14 cellular contexts compared by ENCODE assay signal in the genomic region with DNA sequence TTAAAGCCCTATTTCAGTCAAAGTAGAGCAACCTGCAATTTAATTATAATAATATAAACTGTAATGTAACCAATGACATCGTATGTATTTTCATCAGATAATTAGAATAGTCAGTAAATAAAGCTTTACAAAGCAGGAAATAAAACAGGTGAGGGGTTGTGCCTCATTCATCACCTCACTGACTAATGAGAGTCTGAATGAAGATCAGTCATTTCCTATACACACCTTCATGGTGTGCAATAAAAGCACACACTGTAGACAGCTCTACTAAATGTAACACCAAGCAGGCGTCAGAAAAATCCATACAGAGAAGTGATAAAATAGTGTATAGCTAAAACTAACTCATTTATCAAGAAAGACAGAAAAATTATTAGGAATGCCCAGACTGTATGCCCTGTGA.
DNase-seq lines count a peak whose midpoint lies in the region; ATAC-seq, FAIRE-seq and TF ChIP-seq lines count a peak whose summit lies in the region.
"Had no signal": no experiment of that assay in that cellular context is flagged by ENCODE, and none has a peak within 500 bp of the region (broad histone marks: within the 10 kb centered on the region; RNA-seq: fewer than 3 reads in every experiment).

No MANE protein-coding gene starts in this region.

- H3K9me2 ChIP-seq in SK-N-SH: no peaks in the 10 kb centered on the region

- DNase-seq in GM12892 (ENCODE audit: insufficient read length): no peak
- peak in 2 of 3 experiments; percentile 35 to 75 for DNase-seq in NCI-H1417 (lab: John Stamatoyannopoulos, UW)
- peak; percentile 57 for DNase-seq in NCI-H774 (lab: John Stamatoyannopoulos, UW)
- DNase-seq in pancreas: no peak
- DNase-seq in SK-N-SH: no peak
- DNase-seq in activated naive CD4-positive, alpha-beta T cell treated with Interleukin-2 at 50 U/mL for 16 hours: no peak
- DNase-seq: BE2C; CD4-positive, alpha-beta memory T cell; DMS79; HCEC 1CT; HFFc6 had no signal

- POLR2A ChIA-PET in SK-N-SH (lab: Yijun Ruan, JAX): no interaction called here

- CTCF ChIA-PET in SK-N-SH (lab: Yijun Ruan, JAX): no interaction called here

- intact Hi-C loops in pancreas (cut with DNase I): no loop called here

- H3K36me3 ChIP-seq in pancreas: no peaks in the 10 kb centered on the region
- H3K36me3 ChIP-seq in SK-N-SH (replicated peaks in 1 of 2; ENCODE audit: control insufficient read depth in 1 of 2, insufficient read depth in 2 of 2, low read length in 1 of 2): peaks cover 9 to 33% of the 10 kb centered on the region in 2 experiments

- H3K9me3 ChIP-seq in pancreas (no peaks in the 10 kb centered on the region), SK-N-SH (no peaks in the 10 kb centered on the region)
- H3K9me3 ChIP-seq: A549, BE2C had no signal

- no peak overlapping the region for H3K4me2 ChIP-seq in SK-N-SH
- H3K4me2 ChIP-seq: A549 had no signal

- no peak overlapping the region for H3K9ac ChIP-seq in SK-N-SH

- no peak for TF ChIP-seq RAD21 in SK-N-SH (IDR thresholded peaks at IDR 0.05; ENCODE audit: low read length)

- WGBS in pancreas, 2 donors: 55 to 73% methylated on average over 2 of the region's 2 CpGs
- 91% methylated on average over 2 of the region's 2 CpGs for WGBS in SK-N-SH (ENCODE audit: low lambda C conversion rate)

- H3K27me3 ChIP-seq in pancreas (no peaks in the 10 kb centered on the region), SK-N-SH (ENCODE audit: insufficient read depth) (no peaks in the 10 kb centered on the region)

- no peak overlapping the region for H3K27ac ChIP-seq in pancreas
- H3K27ac ChIP-seq in SK-N-SH (ENCODE audit: low read depth in 2 of 2, low read length in 1 of 2): no peak overlapping the region
- H3K27ac ChIP-seq: A549, C4-2B had no signal

- H3K4me3 ChIP-seq in pancreas: no peak overlapping the region
- no peak overlapping the region for H3K4me3 ChIP-seq in SK-N-SH (ENCODE audit: low read depth in 2 of 2, low read length in 1 of 2)
- H3K4me3 ChIP-seq: A549 had no signal

- no peak for ATAC-seq in pancreas
- ATAC-seq: A549 had no signal

- no peaks in the 10 kb centered on the region for H3F3A ChIP-seq in SK-N-SH (replicated peaks; ENCODE audit: insufficient read depth)

- H3K4me1 ChIP-seq in pancreas: peaks cover 0 to 10% (median 8%) of the 10 kb centered on the region in 3 donors
- H3K4me1 ChIP-seq in SK-N-SH (ENCODE audit: control insufficient read depth in 1 of 2, insufficient read depth in 2 of 2, low read depth in 1 of 2, low read length in 1 of 2): peaks cover 0 to 9% of the 10 kb centered on the region in 2 experiments; a peak in 2 of 4 replicates
- H3K4me1 ChIP-seq: A549 had no signal

- TF ChIP-seq POLR2A in GM12892 (IDR thresholded peaks at IDR 0.05; ENCODE audit: low read depth, low read length): no peak

- no peak for TF ChIP-seq EP300 in SK-N-SH (IDR thresholded peaks at IDR 0.05; ENCODE audit: borderline replicate concordance in 1 of 2, low read depth in 1 of 2, low read length in 1 of 2)

- no peak overlapping the region for H2AFZ ChIP-seq in SK-N-SH (ENCODE audit: low read depth)

- H3K79me2 ChIP-seq in SK-N-SH (ENCODE audit: insufficient read depth): no peaks in the 10 kb centered on the region

- TF ChIP-seq CTCF in pancreas (IDR thresholded peaks at IDR 0.05): no peak
- TF ChIP-seq CTCF in SK-N-SH (IDR thresholded peaks at IDR 0.05): no peak

- H4K20me1 ChIP-seq in SK-N-SH (ENCODE audit: insufficient read depth): no peaks in the 10 kb centered on the region

- FAIRE-seq in GM12892 (lab: Jason Lieb, UNC) (peak; percentile 5), pancreas (lab: Jason Lieb, UNC) (peak; percentile 13)
- FAIRE-seq: A549, HTR-8/SVneo had no signal

TF ChIP-seq in SK-N-SH, 30 proteins besides CTCF, POLR2A, EP300 and RAD21:
- TF ChIP-seq RXRA (IDR thresholded peaks at IDR 0.05; ENCODE audit: borderline replicate concordance, low read depth) (no peak), FOXM1 (IDR thresholded peaks at IDR 0.05; ENCODE audit: low read depth) (no peak), FOSL2 (IDR thresholded peaks at IDR 0.05; ENCODE audit: borderline replicate concordance, low read depth) (no peak), POLR2AphosphoS5 (IDR thresholded peaks at IDR 0.05; ENCODE audit: low read depth, low read length) (no peak), YY1 (IDR thresholded peaks at IDR 0.05; ENCODE audit: low read depth) (no peak), SIN3A (IDR thresholded peaks at IDR 0.05; ENCODE audit: borderline replicate concordance, low read depth, low read length) (no peak)
- TF ChIP-seq, protein P1, sequence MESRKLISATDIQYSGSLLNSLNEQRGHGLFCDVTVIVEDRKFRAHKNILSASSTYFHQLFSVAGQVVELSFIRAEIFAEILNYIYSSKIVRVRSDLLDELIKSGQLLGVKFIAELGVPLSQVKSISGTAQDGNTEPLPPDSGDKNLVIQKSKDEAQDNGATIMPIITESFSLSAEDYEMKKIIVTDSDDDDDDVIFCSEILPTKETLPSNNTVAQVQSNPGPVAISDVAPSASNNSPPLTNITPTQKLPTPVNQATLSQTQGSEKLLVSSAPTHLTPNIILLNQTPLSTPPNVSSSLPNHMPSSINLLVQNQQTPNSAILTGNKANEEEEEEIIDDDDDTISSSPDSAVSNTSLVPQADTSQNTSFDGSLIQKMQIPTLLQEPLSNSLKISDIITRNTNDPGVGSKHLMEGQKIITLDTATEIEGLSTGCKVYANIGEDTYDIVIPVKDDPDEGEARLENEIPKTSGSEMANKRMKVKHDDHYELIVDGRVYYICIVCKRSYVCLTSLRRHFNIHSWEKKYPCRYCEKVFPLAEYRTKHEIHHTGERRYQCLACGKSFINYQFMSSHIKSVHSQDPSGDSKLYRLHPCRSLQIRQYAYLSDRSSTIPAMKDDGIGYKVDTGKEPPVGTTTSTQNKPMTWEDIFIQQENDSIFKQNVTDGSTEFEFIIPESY (IDR thresholded peaks at IDR 0.05; ENCODE audit: borderline replicate concordance, low read depth): no peak
- TF ChIP-seq, protein P2, sequence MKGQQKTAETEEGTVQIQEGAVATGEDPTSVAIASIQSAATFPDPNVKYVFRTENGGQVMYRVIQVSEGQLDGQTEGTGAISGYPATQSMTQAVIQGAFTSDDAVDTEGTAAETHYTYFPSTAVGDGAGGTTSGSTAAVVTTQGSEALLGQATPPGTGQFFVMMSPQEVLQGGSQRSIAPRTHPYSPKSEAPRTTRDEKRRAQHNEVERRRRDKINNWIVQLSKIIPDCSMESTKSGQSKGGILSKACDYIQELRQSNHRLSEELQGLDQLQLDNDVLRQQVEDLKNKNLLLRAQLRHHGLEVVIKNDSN (IDR thresholded peaks at IDR 0.05; ENCODE audit: borderline replicate concordance, low read depth): no peak
- TF ChIP-seq, protein P3, sequence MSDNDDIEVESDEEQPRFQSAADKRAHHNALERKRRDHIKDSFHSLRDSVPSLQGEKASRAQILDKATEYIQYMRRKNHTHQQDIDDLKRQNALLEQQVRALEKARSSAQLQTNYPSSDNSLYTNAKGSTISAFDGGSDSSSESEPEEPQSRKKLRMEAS (IDR thresholded peaks at IDR 0.05; ENCODE audit: low read depth): no peak

Comparison
In these comparisons a context has a peak if more than half of its experiments do, and no peak if none do; other contexts are left out.
1. DNase-seq: peak in NCI-H1417 (2 of 3) and NCI-H774 (single experiment); none in GM12892 (single experiment), pancreas (0 of 6), SK-N-SH (single experiment) and activated naive CD4-positive, alpha-beta T cell treated with Interleukin-2 at 50 U/mL for 16 hours (single experiment).